1 cellular context compared by ENCODE assay signal in the genomic region with DNA sequence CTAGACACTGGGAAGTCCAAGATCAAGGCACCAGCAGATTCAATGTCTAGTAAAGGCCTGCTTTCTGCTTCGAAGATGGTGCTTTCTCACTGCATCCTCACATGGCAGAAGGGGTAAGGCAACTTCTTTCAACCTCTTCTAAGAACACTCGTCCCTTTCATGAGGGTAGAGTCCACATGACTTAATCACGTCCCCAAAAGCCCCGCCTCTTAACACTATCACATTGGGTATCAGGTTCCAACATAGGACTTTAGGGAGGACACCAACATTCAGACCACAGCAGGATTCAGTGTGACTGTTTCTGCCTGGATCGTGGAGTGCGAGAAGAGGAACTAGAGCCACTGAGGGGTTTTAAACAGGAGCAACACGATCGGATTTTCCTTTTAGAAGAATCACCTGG.
TF ChIP-seq lines count a peak whose summit lies in the region.

No MANE protein-coding gene starts in this region.

TF ChIP-seq in GM12891, 5 proteins besides CTCF, POLR2A, EP300 and RAD21:
- TF ChIP-seq TAF1 (IDR thresholded peaks at IDR 0.05; ENCODE audit: low read depth, low read length) (no peak), PAX5 (IDR thresholded peaks at IDR 0.05; ENCODE audit: insufficient read depth, low read length, severe bottlenecking) (no peak), POLR2AphosphoS5 (IDR thresholded peaks at IDR 0.05; ENCODE audit: low read depth, low read length) (no peak), SPI1 (IDR thresholded peaks at IDR 0.05; ENCODE audit: low read depth, low read length) (no peak), POU2F2 (IDR thresholded peaks at IDR 0.05; ENCODE audit: low read depth, low read length) (no peak)
